Comparison of ENCODE assay signal across 20 cellular contexts in genomic region chr12:48824112-48824511, GRCh38. TPM values are rescaled to one million over a fixed set of nuclear protein-coding genes. Genes with fewer than 3 reads are reported as not detected.
DNase-seq lines count a peak whose midpoint lies in the region; ATAC-seq and TF ChIP-seq lines count a peak whose summit lies in the region.
"Had no signal": no experiment of that assay in that cellular context is flagged by ENCODE, and none has a peak within 500 bp of the region (broad histone marks: within the 10 kb centered on the region; RNA-seq: fewer than 3 reads in every experiment).

No MANE protein-coding gene starts in this region.

- no peak overlapping the region for H3K18ac ChIP-seq in H9 (ENCODE audit: insufficient read length, low read depth, low read length)

- H3K4me1 ChIP-seq in H9 (ENCODE audit: insufficient read depth, low read length) (no peaks in the 10 kb centered on the region), lower lobe of right lung (no peaks in the 10 kb centered on the region), Peyer's patch (no peaks in the 10 kb centered on the region), gastrocnemius medialis (peaks cover under 1 to 3% of the 10 kb centered on the region in 2 donors)

- no peak overlapping the region for H2BK15ac ChIP-seq in H9 (ENCODE audit: low read depth, low read length)

- CTCF ChIA-PET in activated CD4-positive, alpha-beta T cell treated with anti-CD3 and anti-CD28 coated beads for 36 hours (lab: Charles Lee) = interaction anchor here (0.6 to 1.8 kb wide), 4 partner anchors 9 to 221 kb away, joined by 3 to 5 read pairs (median 4); partner anchors contain the start of gene DDX23

- no peaks in the 10 kb centered on the region for H3K27me3 Mint-ChIP-seq in activated CD4-positive, alpha-beta T cell treated with anti-CD3 and anti-CD28 coated beads for 36 hours
- peaks cover 3% of the 10 kb centered on the region for H3K27me3 Mint-ChIP-seq in activated CD4-positive, alpha-beta T cell treated with anti-CD3 and anti-CD28 coated beads, Interleukin-2, amount 10 ng/mL, durations not matched to agents 24 days and 14 days
- H3K27me3 Mint-ChIP-seq in H9 (ENCODE audit: low read depth) = peaks cover 10% of the 10 kb centered on the region
- H3K27me3 Mint-ChIP-seq: natural killer cell treated with Interleukin-12 subunit alpha and Interleukin-12 subunit beta and Interleukin-15 and Interleukin-18, amount 100 ng/mL, for 72 hours had no signal

- TF ChIP-seq POLR2A in Peyer's patch (IDR thresholded peaks at IDR 0.05) = no peak
- no peak for TF ChIP-seq POLR2A in gastrocnemius medialis (IDR thresholded peaks at IDR 0.05)

- H3K4me2 ChIP-seq in H9 (ENCODE audit: insufficient read depth, insufficient read length, low read length) = no peak overlapping the region

- H3K4me3 ChIP-seq in lower lobe of right lung (no peak overlapping the region), Peyer's patch (no peak overlapping the region), gastrocnemius medialis (no peak overlapping the region)
- H3K4me3 ChIP-seq: ascending aorta, HAP-1 had no signal

- no peak overlapping the region for H3K4ac ChIP-seq in H9 (ENCODE audit: low read depth, low read length)

- no peak overlapping the region for H3K56ac ChIP-seq in H9 (ENCODE audit: insufficient read length, low read depth, low read length)

- H3K79me2 ChIP-seq in H9 (ENCODE audit: insufficient read depth, low read length) = no peaks in the 10 kb centered on the region

- no peak overlapping the region for H3K4me3 Mint-ChIP-seq in activated CD4-positive, alpha-beta T cell treated with anti-CD3 and anti-CD28 coated beads for 36 hours
- no peak overlapping the region for H3K4me3 Mint-ChIP-seq in activated CD4-positive, alpha-beta T cell treated with anti-CD3 and anti-CD28 coated beads, Interleukin-2, amount 10 ng/mL, durations not matched to agents 24 days and 14 days
- peak overlapping the region in 1 of 2 experiments; percentile 12; a peak in 1 of 5 replicates for H3K4me3 Mint-ChIP-seq in H9
- H3K4me3 Mint-ChIP-seq: natural killer cell treated with Interleukin-12 subunit alpha and Interleukin-12 subunit beta and Interleukin-15 and Interleukin-18, amount 100 ng/mL, for 72 hours had no signal

- H3K9me3 ChIP-seq in H9 (ENCODE audit: control insufficient read depth, low read depth, low read length) = no peaks in the 10 kb centered on the region
- no peaks in the 10 kb centered on the region for H3K9me3 ChIP-seq in lower lobe of right lung
- no peaks in the 10 kb centered on the region for H3K9me3 ChIP-seq in Peyer's patch
- no peaks in the 10 kb centered on the region for H3K9me3 ChIP-seq in gastrocnemius medialis
- H3K9me3 ChIP-seq: ascending aorta, HAP-1 had no signal

- H4K5ac ChIP-seq in H9 (ENCODE audit: insufficient read length, low read depth, low read length) = no peak overlapping the region

- no peaks in the 10 kb centered on the region for H3K4me1 Mint-ChIP-seq in activated CD4-positive, alpha-beta T cell treated with anti-CD3 and anti-CD28 coated beads for 36 hours
- peaks cover under 1% of the 10 kb centered on the region for H3K4me1 Mint-ChIP-seq in activated CD4-positive, alpha-beta T cell treated with anti-CD3 and anti-CD28 coated beads, Interleukin-2, amount 10 ng/mL, durations not matched to agents 24 days and 14 days
- H3K4me1 Mint-ChIP-seq in H9 = peaks cover 28 to 38% of the 10 kb centered on the region in 2 experiments

- peaks cover under 1% of the 10 kb centered on the region for H3K23me2 ChIP-seq in H9 (ENCODE audit: insufficient read length, low read depth, low read length, poor library complexity, severe bottlenecking)

- no peak overlapping the region for H2AK5ac ChIP-seq in H9 (ENCODE audit: insufficient read length, low read length)

- H3T11ph ChIP-seq in H9 (ENCODE audit: low read length) = no peak overlapping the region

- no peak overlapping the region for H3K23ac ChIP-seq in H9 (ENCODE audit: insufficient read length, low read depth, low read length)

- H2BK12ac ChIP-seq in H9 (ENCODE audit: insufficient read length, low read depth, low read length) = no peak overlapping the region

- no peaks in the 10 kb centered on the region for H3K9me3 Mint-ChIP-seq in activated CD4-positive, alpha-beta T cell treated with anti-CD3 and anti-CD28 coated beads for 36 hours (ENCODE audit: low read depth)
- no peaks in the 10 kb centered on the region for H3K9me3 Mint-ChIP-seq in activated CD4-positive, alpha-beta T cell treated with anti-CD3 and anti-CD28 coated beads, Interleukin-2, amount 10 ng/mL, durations not matched to agents 24 days and 14 days
- no peaks in the 10 kb centered on the region for H3K9me3 Mint-ChIP-seq in H9
- H3K9me3 Mint-ChIP-seq: activated T-helper 2 cell treated with anti-CD3 and anti-CD28 coated beads, Interferon-gamma antibody, Interleukin-2, Interleukin-4, amounts not matched to agents 10 μg/mL and 5 μg/mL and 100 μg/mL, durations not matched to agents 14 hours and 24 hours and 36 hours; natural killer cell treated with Interleukin-12 subunit alpha and Interleukin-12 subunit beta and Interleukin-15 and Interleukin-18, amount 100 ng/mL, for 72 hours had no signal

- H2AFZ ChIP-seq in H9 (ENCODE audit: low read length) = no peak overlapping the region

- in situ Hi-C loops in gastrocnemius medialis (cut with MboI; ENCODE audit: low sequenced_read_pairs in 4 of 4) = no loop called here

- H3K36me3 Mint-ChIP-seq in activated CD4-positive, alpha-beta T cell treated with anti-CD3 and anti-CD28 coated beads for 36 hours (ENCODE audit: low read depth) = peaks cover 4% of the 10 kb centered on the region
- peaks cover 8% of the 10 kb centered on the region for H3K36me3 Mint-ChIP-seq in activated CD4-positive, alpha-beta T cell treated with anti-CD3 and anti-CD28 coated beads, Interleukin-2, amount 10 ng/mL, durations not matched to agents 24 days and 14 days (ENCODE audit: low read depth)
- H3K36me3 Mint-ChIP-seq in H9 (ENCODE audit: insufficient read depth in 1 of 3, low read depth in 3 of 3) = peaks cover 2 to 54% (median 32%) of the 10 kb centered on the region in 3 experiments; a peak in 5 of 7 replicates
- H3K36me3 Mint-ChIP-seq: natural killer cell treated with Interleukin-12 subunit alpha and Interleukin-12 subunit beta and Interleukin-15 and Interleukin-18, amount 100 ng/mL, for 72 hours had no signal

- H2BK5ac ChIP-seq in H9 (ENCODE audit: insufficient read length, low read length) = no peak overlapping the region

- POLR2A ChIA-PET in activated CD4-positive, alpha-beta T cell treated with anti-CD3 and anti-CD28 coated beads for 36 hours (lab: Charles Lee) = no interaction called here

- no peaks in the 10 kb centered on the region; the same call in 1 of the 2 replicates for H3K27me3 ChIP-seq in H9 (ENCODE audit: insufficient read depth, low read length)
- H3K27me3 ChIP-seq in lower lobe of right lung (ENCODE audit: low read depth) = no peaks in the 10 kb centered on the region
- no peaks in the 10 kb centered on the region for H3K27me3 ChIP-seq in Peyer's patch
- peaks cover under 1 to 8% (median 1%) of the 10 kb centered on the region in 3 donors for H3K27me3 ChIP-seq in gastrocnemius medialis
- H3K27me3 ChIP-seq: ascending aorta had no signal

- no peaks in the 10 kb centered on the region for H4K20me1 ChIP-seq in H9 (ENCODE audit: control insufficient read depth, insufficient read depth, insufficient read length)

- H2BK120ac ChIP-seq in H9 (ENCODE audit: low read depth, low read length, poor library complexity, severe bottlenecking) = no peak overlapping the region

- peak; percentile 61 for ATAC-seq in activated CD4-positive, alpha-beta T cell treated with anti-CD3 and anti-CD28 coated beads for 36 hours
- peak; percentile 69 to 74 for ATAC-seq in lower lobe of right lung
- no peak for ATAC-seq in gastrocnemius medialis
- no peak for ATAC-seq in GM19023 (IDR thresholded peaks at IDR 0.05; ENCODE audit: unreplicated experiment)

- no peak overlapping the region for H3K27ac Mint-ChIP-seq in activated CD4-positive, alpha-beta T cell treated with anti-CD3 and anti-CD28 coated beads for 36 hours
- no peak overlapping the region for H3K27ac Mint-ChIP-seq in activated CD4-positive, alpha-beta T cell treated with anti-CD3 and anti-CD28 coated beads, Interleukin-2, amount 10 ng/mL, durations not matched to agents 24 days and 14 days
- no peak overlapping the region for H3K27ac Mint-ChIP-seq in H9
- H3K27ac Mint-ChIP-seq: activated T-helper 2 cell treated with anti-CD3 and anti-CD28 coated beads, Interferon-gamma antibody, Interleukin-2, Interleukin-4, amounts not matched to agents 10 μg/mL and 5 μg/mL and 100 μg/mL, durations not matched to agents 14 hours and 24 hours and 36 hours; natural killer cell treated with Interleukin-12 subunit alpha and Interleukin-12 subunit beta and Interleukin-15 and Interleukin-18, amount 100 ng/mL, for 72 hours had no signal

- intact Hi-C loops in activated CD4-positive, alpha-beta T cell treated with anti-CD3 and anti-CD28 coated beads for 36 hours (cut with DNase I, micrococcal nuclease) = no loop called here
- intact Hi-C loops in activated CD4-positive, alpha-beta T cell treated with anti-CD3 and anti-CD28 coated beads, Interleukin-2, amount 10 ng/mL, durations not matched to agents 24 days and 14 days (cut with micrococcal nuclease) = no loop called here
- intact Hi-C loops in lower lobe of right lung (cut with DNase I) (no loop called here), gastrocnemius medialis (cut with DNase I; ENCODE audit: low total_unique reads) (no loop called here)

- TF ChIP-seq CTCF in H9 (conservative IDR thresholded peaks at IDR 0.05) = no peak
- no peak for TF ChIP-seq CTCF in lower lobe of right lung (IDR thresholded peaks at IDR 0.05)
- no peak for TF ChIP-seq CTCF in Peyer's patch (IDR thresholded peaks at IDR 0.05)
- TF ChIP-seq CTCF in gastrocnemius medialis (IDR thresholded peaks at IDR 0.05 in 4 of 5, conservative IDR thresholded peaks at IDR 0.05 in 1 of 5) = no peak

- H2BK20ac ChIP-seq in H9 (ENCODE audit: low read depth, low read length, poor library complexity, severe bottlenecking) = no peak overlapping the region

- WGBS in H9 (ENCODE audit: extremely low coverage, insufficient read length, low lambda C conversion rate) = no CpG with 5 or more reads among the region's 12 CpGs

- H4K91ac ChIP-seq in H9 (ENCODE audit: insufficient read length, low read depth, low read length) = no peak overlapping the region

- no peak overlapping the region for H3K27ac ChIP-seq in H9 (ENCODE audit: insufficient read length, low read depth, low read length)
- H3K27ac ChIP-seq in lower lobe of right lung = no peak overlapping the region
- H3K27ac ChIP-seq in Peyer's patch = no peak overlapping the region
- no peak overlapping the region for H3K27ac ChIP-seq in gastrocnemius medialis
- H3K27ac ChIP-seq: ascending aorta, C4-2B, HL-60 had no signal

- no peak overlapping the region for H4K8ac ChIP-seq in H9 (replicated peaks; ENCODE audit: insufficient read length, low read depth, low read length)

- no peak overlapping the region for H3K14ac ChIP-seq in H9 (ENCODE audit: insufficient read depth, low read length)

- no peak overlapping the region for H3K9ac ChIP-seq in H9 (ENCODE audit: extremely low read depth, insufficient read length, low read length)

- DNase-seq in activated CD4-positive, alpha-beta T cell treated with anti-CD3 and anti-CD28 coated beads for 36 hours = peak; percentile 40
- DNase-seq in activated CD4-positive, alpha-beta T cell treated with anti-CD3 and anti-CD28 coated beads, Interleukin-2, amount 10 ng/mL, durations not matched to agents 24 days and 14 days = no peak
- DNase-seq in H9 = peak; percentile 92
- peak; percentile 15 for DNase-seq in activated T-helper 9 cell treated with anti-CD3 and anti-CD28 coated beads, Interleukin-2, amount 50 U/mL, for 16 hours (ENCODE audit: low read depth)
- peak; percentile 59 for DNase-seq in lower lobe of right lung
- no peak for DNase-seq in Peyer's patch
- DNase-seq in gastrocnemius medialis = no peak
- DNase-seq: GDM1; hypothalamus; NCI-H146; NCI-H345; OCI-M1; stimulated activated CD4-positive, alpha-beta T cell treated with anti-CD3 and anti-CD28 coated beads, Interleukin-1b, Interleukin-23, amount 100 ng/mL, for 48 hours had no signal

- H3K36me3 ChIP-seq in lower lobe of right lung (peaks cover 31% of the 10 kb centered on the region), Peyer's patch (peaks cover 0 to 17% (median 0%) of the 10 kb centered on the region in 3 donors), gastrocnemius medialis (peaks cover 0 to 11% of the 10 kb centered on the region in 2 donors)

- H3K79me1 ChIP-seq in H9 (ENCODE audit: insufficient read depth, low read depth, low read length, poor library complexity, severe bottlenecking) = no peaks in the 10 kb centered on the region

RNA-seq across cellular contexts. Expression of gene CACNB3, which starts 5.8 kb away (rescaled TPM):
- 10 to 100 TPM; 11.5 to 16.1 TPM for total RNA-seq in activated CD4-positive, alpha-beta T cell treated with anti-CD3 and anti-CD28 coated beads for 36 hours
- total RNA-seq in activated CD4-positive, alpha-beta T cell treated with anti-CD3 and anti-CD28 coated beads, Interleukin-2, amount 10 ng/mL, durations not matched to agents 24 days and 14 days = 9.9 and 11.2 TPM in 2 replicates
- total RNA-seq in H9 (2021) (34.9 and 35.1 TPM in 2 replicates), lower lobe of right lung (23.5 TPM), Peyer's patch (10 to 100 TPM; 10.2 to 47.0 (median 35.6) TPM), gastrocnemius medialis (1 to 10 TPM; 1.2 to 5.7 (median 2.7) TPM)

RNA-seq across cellular contexts. Expression of gene DDX23, which starts 27.9 kb away (rescaled TPM):
- 100 to 1,000 TPM; 115 to 120 TPM for total RNA-seq in activated CD4-positive, alpha-beta T cell treated with anti-CD3 and anti-CD28 coated beads for 36 hours
- 122 and 126 TPM in 2 replicates for total RNA-seq in activated CD4-positive, alpha-beta T cell treated with anti-CD3 and anti-CD28 coated beads, Interleukin-2, amount 10 ng/mL, durations not matched to agents 24 days and 14 days
- total RNA-seq in H9 (2021) (98.1 and 104 TPM in 2 replicates), lower lobe of right lung (76.8 TPM), Peyer's patch (100 to 1,000 TPM in 2 of 4 donors, 10 to 100 TPM in 2; 68.0 to 143 (median 104) TPM), gastrocnemius medialis (10 to 100 TPM; 55.8 to 80.6 (median 75.7) TPM)

RNA-seq across cellular contexts. Expression of gene ADCY6, which starts 35.2 kb away (rescaled TPM):
- under 1 TPM; 0.05 to 0.09 TPM for total RNA-seq in activated CD4-positive, alpha-beta T cell treated with anti-CD3 and anti-CD28 coated beads for 36 hours
- 0.14 and 0.73 TPM in 2 replicates for total RNA-seq in activated CD4-positive, alpha-beta T cell treated with anti-CD3 and anti-CD28 coated beads, Interleukin-2, amount 10 ng/mL, durations not matched to agents 24 days and 14 days
- 30.2 and 31.1 TPM in 2 replicates for total RNA-seq in H9 (2021)
- 42.7 TPM for total RNA-seq in lower lobe of right lung
- total RNA-seq in Peyer's patch = 100 to 1,000 TPM in 3 of 4 donors, 10 to 100 TPM in 1; 71.3 to 175 (median 129) TPM
- 10 to 100 TPM; 11.4 to 13.6 (median 12.6) TPM for total RNA-seq in gastrocnemius medialis

RNA-seq across cellular contexts. Expression of gene RND1, which starts 41.6 kb away (rescaled TPM):
- total RNA-seq in activated CD4-positive, alpha-beta T cell treated with anti-CD3 and anti-CD28 coated beads for 36 hours = 1 to 10 TPM; 2.2 to 3.3 TPM
- 4.4 and 5.7 TPM in 2 replicates for total RNA-seq in activated CD4-positive, alpha-beta T cell treated with anti-CD3 and anti-CD28 coated beads, Interleukin-2, amount 10 ng/mL, durations not matched to agents 24 days and 14 days
- 9.5 and 9.7 TPM in 2 replicates for total RNA-seq in H9 (2021)
- total RNA-seq in lower lobe of right lung = 5.9 TPM
- 1 to 10 TPM in 2 of 4 donors, under 1 TPM in 1, not detected in 1; 0.80 to 2.2 (median 1.6) TPM for total RNA-seq in Peyer's patch
- under 1 TPM in 1 of 4 donors, not detected in 3; 0.36 TPM for total RNA-seq in gastrocnemius medialis

Comparison
In these comparisons a context has a peak if more than half of its experiments do, and no peak if none do; other contexts are left out.
1. DNase-seq: peak in activated CD4-positive, alpha-beta T cell treated with anti-CD3 and anti-CD28 coated beads for 36 hours (single experiment), H9 (single experiment), activated T-helper 9 cell treated with anti-CD3 and anti-CD28 coated beads, Interleukin-2, amount 50 U/mL, for 16 hours (single experiment) and lower lobe of right lung (single experiment); none in activated CD4-positive, alpha-beta T cell treated with anti-CD3 and anti-CD28 coated beads, Interleukin-2, amount 10 ng/mL, durations not matched to agents 24 days and 14 days (single experiment), Peyer's patch (0 of 3) and gastrocnemius medialis (0 of 2).
2. ATAC-seq: peak in activated CD4-positive, alpha-beta T cell treated with anti-CD3 and anti-CD28 coated beads for 36 hours (single experiment) and lower lobe of right lung (2 of 2); none in gastrocnemius medialis (0 of 2) and GM19023 (single experiment).